In the genomic region with DNA sequence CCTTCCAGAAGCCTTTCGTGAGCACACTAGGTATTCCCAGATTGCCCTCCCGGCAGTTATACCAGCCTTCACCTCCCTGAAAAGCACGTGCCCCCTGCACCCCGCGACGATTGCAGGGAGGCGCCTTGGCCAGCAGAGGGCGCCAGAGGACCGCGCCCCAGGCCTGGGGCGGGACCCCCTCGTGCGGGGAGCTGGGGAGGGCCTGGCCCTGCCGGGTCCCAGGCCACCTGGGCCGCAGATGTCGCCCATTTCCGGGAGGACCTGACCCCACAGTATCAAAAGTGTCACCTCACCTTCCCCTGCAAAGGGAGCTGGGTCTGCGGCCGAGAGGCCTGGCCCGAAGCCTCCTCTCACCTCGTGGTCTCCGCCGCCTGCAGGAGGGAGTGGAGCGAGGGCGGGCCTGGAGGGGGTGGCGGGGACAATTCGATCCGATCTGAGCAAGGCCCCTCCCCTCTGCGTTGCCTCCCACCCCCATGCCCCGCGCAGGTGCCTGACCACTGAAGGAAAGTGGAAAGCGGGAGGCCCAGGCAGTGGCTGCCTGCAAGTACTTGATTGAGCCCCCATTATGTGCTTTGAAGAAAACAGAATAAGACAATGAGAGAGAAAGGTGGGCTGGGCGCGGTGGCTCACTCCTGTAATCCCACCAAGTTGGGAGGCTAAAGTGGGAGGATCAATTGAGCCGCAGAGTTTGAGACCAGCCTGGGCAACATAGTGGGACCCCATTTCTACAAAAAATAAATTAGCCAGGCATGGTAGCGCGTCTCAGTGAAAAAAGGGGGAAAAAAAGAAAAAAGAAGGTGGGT, we compare ENCODE assay signal across 9 cellular contexts. TPM values are rescaled to one million over a fixed set of nuclear protein-coding genes. Genes with fewer than 3 reads are reported as not detected.
DNase-seq lines count a peak whose midpoint lies in the region; ATAC-seq and TF ChIP-seq lines count a peak whose summit lies in the region.
"Had no signal": no experiment of that assay in that cellular context is flagged by ENCODE, and none has a peak within 500 bp of the region (broad histone marks: within the 10 kb centered on the region; RNA-seq: fewer than 3 reads in every experiment).

No MANE protein-coding gene starts in this region.

- H3K4me3 Mint-ChIP-seq in CD4-positive, alpha-beta memory T cell: peak overlapping the region in 1 of 8 donors; percentile 16
- H3K4me3 Mint-ChIP-seq in activated naive CD4-positive, alpha-beta T cell treated with anti-CD3 and anti-CD28 coated beads for 36 hours: no peak overlapping the region

- CTCF ChIA-PET in CD4-positive, alpha-beta memory T cell (lab: Charles Lee; ENCODE audit: partially characterized antibody): interaction anchor here (0.6 to 18.5 kb wide), 30 partner anchors 9 to 721 kb away, joined by 3 to 265 read pairs (median 4); a partner anchor contains a TSS
- CTCF ChIA-PET in activated naive CD4-positive, alpha-beta T cell treated with anti-CD3 and anti-CD28 coated beads for 36 hours (lab: Charles Lee): interaction anchor here (0.6 to 9.5 kb wide), 42 partner anchors 10 to 576 kb away, joined by 3 to 248 read pairs (median 4); a partner anchor contains a TSS

- no peak overlapping the region for H3K27ac ChIP-seq in CD4-positive, alpha-beta memory T cell (ENCODE audit: low read depth, low read length)
- H3K27ac ChIP-seq in SJCRH30 (no peak overlapping the region; the same call in 1 of the 2 replicates), psoas muscle (no peak overlapping the region), aorta (ENCODE audit: low read depth in 1 of 2, low read length in 2 of 2) (no peak overlapping the region)
- H3K27ac ChIP-seq: SJSA1 had no signal

- no peaks in the 10 kb centered on the region for H3K27me3 ChIP-seq in CD4-positive, alpha-beta memory T cell (ENCODE audit: insufficient read depth, low read length)
- H3K27me3 ChIP-seq in SJCRH30 (no peaks in the 10 kb centered on the region), psoas muscle (ENCODE audit: insufficient read depth in 3 of 3, low read length in 2 of 3) (no peaks in the 10 kb centered on the region), aorta (ENCODE audit: control insufficient read depth in 1 of 2, insufficient read depth in 2 of 2, low read length in 1 of 2) (peaks cover 0 to 1% of the 10 kb centered on the region in 2 donors)
- H3K27me3 ChIP-seq: SJSA1 had no signal

- WGBS in psoas muscle, 3 donors: 21 to 24% (median 22%) methylated on average over 34 to 37 of the region's 37 CpGs
- WGBS in aorta, 2 donors: 19 to 20% methylated on average over 35 to 37 of the region's 37 CpGs

- peak; percentile 100 for TF ChIP-seq CTCF in psoas muscle (IDR thresholded peaks at IDR 0.05)

- POLR2A ChIA-PET in CD4-positive, alpha-beta memory T cell (lab: Charles Lee; ENCODE audit: partially characterized antibody): interaction anchor here (0.9 to 1.5 kb wide), 3 partner anchors 92 to 107 kb away, joined by 3 to 8 read pairs (median 3); no protein-coding TSS in a partner anchor

- ATAC-seq in left cardiac atrium (peak; percentile 56 to 69), psoas muscle (peak; percentile 62 to 72 (median 68)), aorta (ENCODE audit: low FRiP score) (peak; percentile 86), GM21576 (IDR thresholded peaks at IDR 0.05; ENCODE audit: unreplicated experiment) (no peak)

- peaks cover 20% of the 10 kb centered on the region for H3K4me1 ChIP-seq in CD4-positive, alpha-beta memory T cell (ENCODE audit: insufficient read depth, low read length)
- peaks cover 23% of the 10 kb centered on the region for H3K4me1 ChIP-seq in SJCRH30
- peaks cover 18% of the 10 kb centered on the region for H3K4me1 ChIP-seq in psoas muscle
- no peaks in the 10 kb centered on the region for H3K4me1 ChIP-seq in aorta (ENCODE audit: control insufficient read depth in 1 of 2, insufficient read depth in 2 of 2, low read length in 2 of 2)

- no peak overlapping the region for H3K4me3 ChIP-seq in CD4-positive, alpha-beta memory T cell (ENCODE audit: low read length in 2 of 2)
- peak overlapping the region; percentile 55 for H3K4me3 ChIP-seq in SJCRH30
- H3K4me3 ChIP-seq in psoas muscle: peak overlapping the region; percentile 59
- H3K4me3 ChIP-seq in aorta (ENCODE audit: low read length in 2 of 2): no peak overlapping the region
- H3K4me3 ChIP-seq: SJSA1 had no signal

- H3K9me3 ChIP-seq in CD4-positive, alpha-beta memory T cell (ENCODE audit: control insufficient read depth in 1 of 2, low read length in 2 of 2): no peaks in the 10 kb centered on the region
- H3K9me3 ChIP-seq in SJCRH30 (replicated peaks) (no peaks in the 10 kb centered on the region), psoas muscle (no peaks in the 10 kb centered on the region), aorta (ENCODE audit: control insufficient read depth, low read length) (no peaks in the 10 kb centered on the region)

- peak overlapping the region in 2 of 7 donors; percentile 7 to 31 for H3K27ac Mint-ChIP-seq in CD4-positive, alpha-beta memory T cell
- no peak overlapping the region for H3K27ac Mint-ChIP-seq in activated naive CD4-positive, alpha-beta T cell treated with anti-CD3 and anti-CD28 coated beads for 36 hours

- peak; percentile 45 to 70 (median 53) for DNase-seq in CD4-positive, alpha-beta memory T cell
- peak; percentile 72 for DNase-seq in HPDE6-E6E7 (ENCODE audit: extremely low spot score)
- peak; percentile 81 to 91 for DNase-seq in SJCRH30
- DNase-seq in activated naive CD4-positive, alpha-beta T cell treated with anti-CD3 and anti-CD28 coated beads for 36 hours: peak; percentile 68
- DNase-seq in left cardiac atrium: peak; percentile 51
- DNase-seq in psoas muscle: peak in 1 of 2 donors; percentile 65
- peak; percentile 67 to 88 for DNase-seq in aorta

- peaks cover 0 to 2% of the 10 kb centered on the region in 2 donors for H3K27me3 Mint-ChIP-seq in CD4-positive, alpha-beta memory T cell
- H3K27me3 Mint-ChIP-seq in activated naive CD4-positive, alpha-beta T cell treated with anti-CD3 and anti-CD28 coated beads for 36 hours (ENCODE audit: low read depth): peaks cover 3% of the 10 kb centered on the region

- no peaks in the 10 kb centered on the region for H3K36me3 ChIP-seq in CD4-positive, alpha-beta memory T cell (ENCODE audit: insufficient read depth, low read length)
- H3K36me3 ChIP-seq in SJCRH30 (peaks cover 6% of the 10 kb centered on the region), psoas muscle (ENCODE audit: insufficient read depth in 1 of 2, low read depth in 1 of 2) (no peaks in the 10 kb centered on the region), aorta (ENCODE audit: control insufficient read depth in 1 of 2, insufficient read depth in 2 of 2, low read length in 1 of 2) (no peaks in the 10 kb centered on the region)

- H3K4me1 Mint-ChIP-seq in CD4-positive, alpha-beta memory T cell: peaks cover 9 to 27% (median 16%) of the 10 kb centered on the region in 4 donors
- peaks cover 20% of the 10 kb centered on the region for H3K4me1 Mint-ChIP-seq in activated naive CD4-positive, alpha-beta T cell treated with anti-CD3 and anti-CD28 coated beads for 36 hours (ENCODE audit: low read depth)

- intact Hi-C loops in CD4-positive, alpha-beta memory T cell (cut with micrococcal nuclease): loop anchor here (1.0 to 10.0 kb wide), 4 partner anchors 92 to 486 kb away; no protein-coding TSS in a partner anchor
- intact Hi-C loops in activated naive CD4-positive, alpha-beta T cell treated with anti-CD3 and anti-CD28 coated beads for 36 hours (cut with micrococcal nuclease): loop anchor here (1.0 kb wide), 3 partner anchors 92 to 200 kb away; no protein-coding TSS in a partner anchor
- intact Hi-C loops in left cardiac atrium (cut with DNase I) (loop anchor here in 1 of 2 donors (1.0 to 2.0 kb wide), 2 partner anchors 92 to 190 kb away; no protein-coding TSS in a partner anchor), psoas muscle (cut with DNase I) (loop anchor here (2.0 to 5.0 kb wide), 3 partner anchors 92 to 203 kb away; no protein-coding TSS in a partner anchor), aorta (cut with DNase I) (loop anchor here (1.0 to 5.0 kb wide), 2 partner anchors 92 to 188 kb away; no protein-coding TSS in a partner anchor)

- H3K9me3 Mint-ChIP-seq in CD4-positive, alpha-beta memory T cell: no peaks in the 10 kb centered on the region
- no peaks in the 10 kb centered on the region for H3K9me3 Mint-ChIP-seq in activated naive CD4-positive, alpha-beta T cell treated with anti-CD3 and anti-CD28 coated beads for 36 hours

- H3K36me3 Mint-ChIP-seq in CD4-positive, alpha-beta memory T cell: no peaks in the 10 kb centered on the region
- H3K36me3 Mint-ChIP-seq in activated naive CD4-positive, alpha-beta T cell treated with anti-CD3 and anti-CD28 coated beads for 36 hours (ENCODE audit: low read depth): no peaks in the 10 kb centered on the region

RNA-seq across cellular contexts. Expression of a gene that starts 3.5 kb away (rescaled TPM):
- total RNA-seq in CD4-positive, alpha-beta memory T cell: under 1 TPM; 0.19 to 0.44 TPM
- under 1 TPM; 0.17 to 0.60 TPM for polyA plus RNA-seq in CD4-positive, alpha-beta memory T cell
- total RNA-seq in SJCRH30 (2014; rRNA removed; shearing (Covaris generic)): 29.7 and 30.7 TPM in 2 replicates
- total RNA-seq in activated naive CD4-positive, alpha-beta T cell treated with anti-CD3 and anti-CD28 coated beads for 36 hours: under 1 TPM in 1 of 2 experiments, not detected in 1; 0.31 TPM
- total RNA-seq in left cardiac atrium (1 to 10 TPM; 2.7 to 8.5 TPM), psoas muscle (1 to 10 TPM in 2 of 4 donors, under 1 TPM in 2; 0.75 to 3.0 (median 1.9) TPM), aorta (10 to 100 TPM; 10.4 to 44.7 TPM)
- polyA plus RNA-seq in psoas muscle (1 to 10 TPM in 2 of 3 donors, under 1 TPM in 1; 0.49 to 4.6 (median 1.1) TPM), aorta (1 to 10 TPM; 7.8 to 8.3 TPM)

RNA-seq across cellular contexts. Expression of a gene that starts 43.0 kb away (rescaled TPM):
- total RNA-seq in CD4-positive, alpha-beta memory T cell: 100 to 1,000 TPM in 1 of 2 experiments, 10 to 100 TPM in 1; 96.3 to 101 TPM
- 100 to 1,000 TPM; 107 to 177 TPM for polyA plus RNA-seq in CD4-positive, alpha-beta memory T cell
- total RNA-seq in SJCRH30 (2014; rRNA removed; shearing (Covaris generic)): 107 and 108 TPM in 2 replicates
- total RNA-seq in activated naive CD4-positive, alpha-beta T cell treated with anti-CD3 and anti-CD28 coated beads for 36 hours: 10 to 100 TPM; 72.3 to 76.5 TPM
- total RNA-seq in left cardiac atrium (10 to 100 TPM; 44.5 to 48.7 TPM), psoas muscle (100 to 1,000 TPM in 1 of 4 donors, 10 to 100 TPM in 3; 67.0 to 104 (median 82.4) TPM), aorta (10 to 100 TPM; 46.8 to 70.6 TPM)
- polyA plus RNA-seq in psoas muscle (10 to 100 TPM; 30.8 to 83.6 (median 79.7) TPM), aorta (10 to 100 TPM; 32.1 to 38.4 TPM)

Comparison
In these comparisons a context has a peak if more than half of its experiments do, and no peak if none do; other contexts are left out.
1. H3K4me3 ChIP-seq: peak in SJCRH30 (single experiment) and psoas muscle (single experiment); none in CD4-positive, alpha-beta memory T cell (0 of 2) and aorta (0 of 2).